In genomic region chr1:212595229-212595628, GRCh38 we compare ENCODE assay signal across 1 cellular context.
TF ChIP-seq lines count a peak whose summit lies in the region.

No MANE protein-coding gene starts in this region.

TF ChIP-seq in H1, 55 proteins besides CTCF, POLR2A, EP300 and RAD21:
- TF ChIP-seq CHD2 (IDR thresholded peaks at IDR 0.05; ENCODE audit: low read length) (no peak), SIRT6 (IDR thresholded peaks at IDR 0.05; ENCODE audit: low read length) (no peak), POU5F1 (IDR thresholded peaks at IDR 0.05; ENCODE audit: low read depth, low read length) (no peak), EZH2 (IDR thresholded peaks at IDR 0.05; ENCODE audit: low read depth, low read length, severe bottlenecking) (no peak), SP4 (IDR thresholded peaks at IDR 0.05; ENCODE audit: low read length) (no peak), CBX5 (IDR thresholded peaks at IDR 0.05; ENCODE audit: low read depth, low read length) (no peak), SIX5 (IDR thresholded peaks at IDR 0.05; ENCODE audit: low read depth, low read length) (no peak), ASH2L (IDR thresholded peaks at IDR 0.05; ENCODE audit: low read length) (no peak), NRF1 (IDR thresholded peaks at IDR 0.05; ENCODE audit: low read depth, low read length) (no peak), GABPA (IDR thresholded peaks at IDR 0.05; ENCODE audit: borderline replicate concordance, insufficient read depth, low read length) (no peak), HDAC6 (IDR thresholded peaks at IDR 0.05; ENCODE audit: low read depth, low read length) (no peak), MAFK (IDR thresholded peaks at IDR 0.05; ENCODE audit: low read depth, low read length) (no peak), SUZ12 (IDR thresholded peaks at IDR 0.05; ENCODE audit: low read length) (no peak), BCL11A (IDR thresholded peaks at IDR 0.05; ENCODE audit: low read depth in 2 of 2, low read length in 2 of 2) (no peak), TAF1 (IDR thresholded peaks at IDR 0.05; ENCODE audit: low read depth, low read length) (no peak)
- TF ChIP-seq, protein P1, sequence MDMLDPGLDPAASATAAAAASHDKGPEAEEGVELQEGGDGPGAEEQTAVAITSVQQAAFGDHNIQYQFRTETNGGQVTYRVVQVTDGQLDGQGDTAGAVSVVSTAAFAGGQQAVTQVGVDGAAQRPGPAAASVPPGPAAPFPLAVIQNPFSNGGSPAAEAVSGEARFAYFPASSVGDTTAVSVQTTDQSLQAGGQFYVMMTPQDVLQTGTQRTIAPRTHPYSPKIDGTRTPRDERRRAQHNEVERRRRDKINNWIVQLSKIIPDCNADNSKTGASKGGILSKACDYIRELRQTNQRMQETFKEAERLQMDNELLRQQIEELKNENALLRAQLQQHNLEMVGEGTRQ (IDR thresholded peaks at IDR 0.05; ENCODE audit: low read length), result no peak
- TF ChIP-seq, protein P2, sequence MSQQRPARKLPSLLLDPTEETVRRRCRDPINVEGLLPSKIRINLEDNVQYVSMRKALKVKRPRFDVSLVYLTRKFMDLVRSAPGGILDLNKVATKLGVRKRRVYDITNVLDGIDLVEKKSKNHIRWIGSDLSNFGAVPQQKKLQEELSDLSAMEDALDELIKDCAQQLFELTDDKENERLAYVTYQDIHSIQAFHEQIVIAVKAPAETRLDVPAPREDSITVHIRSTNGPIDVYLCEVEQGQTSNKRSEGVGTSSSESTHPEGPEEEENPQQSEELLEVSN (IDR thresholded peaks at IDR 0.05), result no peak
TF ChIP-seq in H1: peak in this region for 0.
